In genomic region chr1:165355221-165355976, GRCh38 we compare ENCODE assay signal across 12 cellular contexts. TPM values are rescaled to one million over a fixed set of nuclear protein-coding genes. Genes with fewer than 3 reads are reported as not detected.
DNase-seq lines count a peak whose midpoint lies in the region; ATAC-seq and TF ChIP-seq lines count a peak whose summit lies in the region.
"Had no signal": no experiment of that assay in that cellular context is flagged by ENCODE, and none has a peak within 500 bp of the region (broad histone marks: within the 10 kb centered on the region; RNA-seq: fewer than 3 reads in every experiment).

No MANE protein-coding gene starts in this region.

- peak overlapping the region; percentile 90 for H3K4me2 ChIP-seq in hepatocyte
- H3K4me2 ChIP-seq in MM.1S (ENCODE audit: low read depth, low read length), result no peak overlapping the region

- H3K27ac Mint-ChIP-seq in CD8-positive, alpha-beta T cell, result no peak overlapping the region

- DNase-seq in COLO668 (lab: John Stamatoyannopoulos, UW; ENCODE audit: unreplicated experiment) (peak; percentile 31), NT2/D1 (ENCODE audit: low read depth, low spot score) (no peak), hepatocyte (ENCODE audit: low spot score) (no peak), psoas muscle (no peak), substantia nigra (lab: John Stamatoyannopoulos, UW) (no peak), MM.1S (no peak)
- DNase-seq in activated CD4-positive, alpha-beta T cell treated with anti-CD3 and anti-CD28 coated beads for 4 hours, result no peak
- DNase-seq in CD8-positive, alpha-beta T cell, result no peak
- DNase-seq: naive thymus-derived CD4-positive, alpha-beta T cell; NCI-H510A; RPMI8226 had no signal

- no peak for TF ChIP-seq CTCF in hepatocyte (IDR thresholded peaks at IDR 0.05; ENCODE audit: poor library complexity)
- no peak for TF ChIP-seq CTCF in psoas muscle (IDR thresholded peaks at IDR 0.05)
- TF ChIP-seq CTCF in CD8-positive, alpha-beta T cell (IDR thresholded peaks at IDR 0.05), result no peak
- TF ChIP-seq CTCF in MM.1S (IDR thresholded peaks at IDR 0.05; ENCODE audit: low read length), result no peak

- H2AFZ ChIP-seq in hepatocyte, result peak overlapping the region; percentile 56
- no peak overlapping the region for H2AFZ ChIP-seq in MM.1S (ENCODE audit: low read length)

- H3K36me3 Mint-ChIP-seq in CD8-positive, alpha-beta T cell, result no peaks in the 10 kb centered on the region
- H3K36me3 Mint-ChIP-seq: naive thymus-derived CD4-positive, alpha-beta T cell had no signal

- H3K36me3 ChIP-seq in NT2/D1 (ENCODE audit: insufficient read depth, insufficient read length, low read length) (no peaks in the 10 kb centered on the region), hepatocyte (replicated peaks; ENCODE audit: insufficient read depth, low read depth) (no peaks in the 10 kb centered on the region), psoas muscle (ENCODE audit: insufficient read depth in 1 of 2, low read depth in 1 of 2) (no peaks in the 10 kb centered on the region), MM.1S (replicated peaks; ENCODE audit: insufficient read depth, low read length) (no peaks in the 10 kb centered on the region)
- H3K36me3 ChIP-seq in CD8-positive, alpha-beta T cell (ENCODE audit: insufficient read depth, low read length), result no peaks in the 10 kb centered on the region

- H3K4me1 ChIP-seq in NT2/D1 (ENCODE audit: insufficient read depth, insufficient read length), result peaks cover 16% of the 10 kb centered on the region
- peaks cover 25% of the 10 kb centered on the region for H3K4me1 ChIP-seq in hepatocyte (ENCODE audit: insufficient read depth)
- H3K4me1 ChIP-seq in psoas muscle, result peaks cover 13% of the 10 kb centered on the region
- no peaks in the 10 kb centered on the region for H3K4me1 ChIP-seq in CD8-positive, alpha-beta T cell (ENCODE audit: insufficient read depth, low read length)
- no peaks in the 10 kb centered on the region for H3K4me1 ChIP-seq in MM.1S (ENCODE audit: low read length)

- no peaks in the 10 kb centered on the region for H3F3A ChIP-seq in MM.1S (ENCODE audit: insufficient read depth, low read length)

- H3K9me2 ChIP-seq in hepatocyte (replicated peaks; ENCODE audit: insufficient read depth), result no peaks in the 10 kb centered on the region
- no peaks in the 10 kb centered on the region for H3K9me2 ChIP-seq in MM.1S (replicated peaks; ENCODE audit: insufficient read depth, low read length)

- POLR2A ChIA-PET in CD8-positive, alpha-beta T cell (lab: Charles Lee), result no interaction called here

- 1% methylated on average over 48 of the region's 49 CpGs for WGBS in hepatocyte (ENCODE audit: low lambda C conversion rate, missing lambda C conversion rate)
- WGBS in psoas muscle, 3 donors, result 30 to 40% (median 33%) methylated on average over 48 to 49 of the region's 49 CpGs

- H3K27ac ChIP-seq in hepatocyte, result no peak overlapping the region
- H3K27ac ChIP-seq in psoas muscle, result no peak overlapping the region
- H3K27ac ChIP-seq in CD8-positive, alpha-beta T cell (ENCODE audit: low read depth, low read length), result no peak overlapping the region
- H3K27ac ChIP-seq in substantia nigra (ENCODE audit: low read depth, low read length, poor library complexity, severe bottlenecking), result no peak overlapping the region
- H3K27ac ChIP-seq in MM.1S (ENCODE audit: low read length), result no peak overlapping the region
- H3K27ac ChIP-seq: HL-60 had no signal

- H3K4me1 Mint-ChIP-seq in CD8-positive, alpha-beta T cell (ENCODE audit: low read depth), result peaks cover 10% of the 10 kb centered on the region

- intact Hi-C loops in psoas muscle (cut with DNase I), result no loop called here
- intact Hi-C loops in CD8-positive, alpha-beta T cell (cut with DNase I, micrococcal nuclease), result no loop called here

- no peaks in the 10 kb centered on the region for H3K9me3 Mint-ChIP-seq in CD8-positive, alpha-beta T cell

- peaks cover 63% of the 10 kb centered on the region for H3K27me3 Mint-ChIP-seq in CD8-positive, alpha-beta T cell (ENCODE audit: low read depth)

- H3K27me3 ChIP-seq in NT2/D1 (ENCODE audit: insufficient read depth, insufficient read length) (peaks cover 93% of the 10 kb centered on the region), hepatocyte (peaks cover 98% of the 10 kb centered on the region), psoas muscle (ENCODE audit: insufficient read depth in 3 of 3, low read length in 2 of 3) (peaks cover 3 to 79% (median 20%) of the 10 kb centered on the region in 3 donors), MM.1S (replicated peaks; ENCODE audit: insufficient read depth, low read length) (peaks cover 25% of the 10 kb centered on the region)
- H3K27me3 ChIP-seq in CD8-positive, alpha-beta T cell (ENCODE audit: insufficient read depth, low read length), result no peaks in the 10 kb centered on the region

- CTCF ChIA-PET in CD8-positive, alpha-beta T cell (lab: Charles Lee), result interaction anchor here (2.4 kb wide), 1 partner anchor 12 kb away, joined by 14 read pairs; no protein-coding TSS in a partner anchor

- no peak overlapping the region for H3K4me3 Mint-ChIP-seq in CD8-positive, alpha-beta T cell

- peak in 1 of 4 donors; percentile 20 for ATAC-seq in psoas muscle
- ATAC-seq in CD8-positive, alpha-beta T cell, result no peak
- ATAC-seq: naive thymus-derived CD4-positive, alpha-beta T cell had no signal

- peak overlapping the region; percentile 50 for H3K4me3 ChIP-seq in NT2/D1 (ENCODE audit: insufficient read length, low read depth)
- no peak overlapping the region for H3K4me3 ChIP-seq in hepatocyte
- peak overlapping the region; percentile 67 for H3K4me3 ChIP-seq in psoas muscle
- H3K4me3 ChIP-seq in CD8-positive, alpha-beta T cell (ENCODE audit: low read depth, low read length), result no peak overlapping the region
- no peak overlapping the region for H3K4me3 ChIP-seq in MM.1S (ENCODE audit: low read length)

- H3K9me3 ChIP-seq in NT2/D1 (ENCODE audit: insufficient read depth, low read length) (peaks cover under 1% of the 10 kb centered on the region; the same call in 1 of the 2 replicates), hepatocyte (ENCODE audit: low read depth) (no peaks in the 10 kb centered on the region), psoas muscle (no peaks in the 10 kb centered on the region), MM.1S (replicated peaks; ENCODE audit: insufficient read depth, low read length) (no peaks in the 10 kb centered on the region)
- H3K9me3 ChIP-seq in CD8-positive, alpha-beta T cell (ENCODE audit: low read length), result no peaks in the 10 kb centered on the region

- no peaks in the 10 kb centered on the region for H4K20me1 ChIP-seq in hepatocyte (ENCODE audit: insufficient read depth, poor library complexity, severe bottlenecking)
- no peaks in the 10 kb centered on the region for H4K20me1 ChIP-seq in MM.1S (ENCODE audit: insufficient read depth, low read length)

- H3K79me2 ChIP-seq in hepatocyte, result no peaks in the 10 kb centered on the region
- H3K79me2 ChIP-seq in MM.1S (ENCODE audit: low read length), result no peaks in the 10 kb centered on the region

- peak overlapping the region; percentile 65 for H3K9ac ChIP-seq in NT2/D1 (ENCODE audit: insufficient read length, low read depth)
- no peak overlapping the region for H3K9ac ChIP-seq in MM.1S (ENCODE audit: low read length)

RNA-seq across cellular contexts. Expression of gene LMX1A, which starts 1.1 kb away (rescaled TPM):
- total RNA-seq in hepatocyte (not detected in 2 replicates), psoas muscle (under 1 TPM in 2 of 4 donors, not detected in 2; 0.25 to 0.36 TPM)
- polyA plus RNA-seq in hepatocyte (not detected in 2 replicates), psoas muscle (under 1 TPM in 2 of 3 donors, not detected in 1; 0.04 to 0.07 TPM)
- not detected for total RNA-seq in CD8-positive, alpha-beta T cell
- total RNA-seq: naive thymus-derived CD4-positive, alpha-beta T cell had no signal
- polyA plus RNA-seq: naive thymus-derived CD4-positive, alpha-beta T cell had no signal

Comparison
In these comparisons a context has a peak if more than half of its experiments do, and no peak if none do; other contexts are left out.
1. H3K4me3 ChIP-seq: peak in NT2/D1 (single experiment) and psoas muscle (single experiment); none in hepatocyte (single experiment), CD8-positive, alpha-beta T cell (single experiment) and MM.1S (single experiment).